Comparison of ENCODE assay signal across 9 cellular contexts in genomic region chr3:178434206-178434805, GRCh38.
A peak's percentile ranks its signal among the peaks of the same experiment; 100 is the strongest.
DNase-seq lines count a peak whose midpoint lies in the region; ATAC-seq and TF ChIP-seq lines count a peak whose summit lies in the region.
"Had no signal": no experiment of that assay in that cellular context is flagged by ENCODE, and none has a peak within 500 bp of the region (broad histone marks: within the 10 kb centered on the region; RNA-seq: fewer than 3 reads in every experiment).

No MANE protein-coding gene starts in this region.

- H3K9me3 ChIP-seq in uterus (no peaks in the 10 kb centered on the region), ascending aorta (no peaks in the 10 kb centered on the region)
- H3K9me3 ChIP-seq: adrenal gland had no signal

- H3K36me3 ChIP-seq in uterus (no peaks in the 10 kb centered on the region), ascending aorta (no peaks in the 10 kb centered on the region)
- H3K36me3 ChIP-seq: adrenal gland had no signal

- H3K4me3 ChIP-seq in epithelial cell of proximal tubule (ENCODE audit: low read depth, low read length) = no peak overlapping the region
- no peak overlapping the region for H3K4me3 ChIP-seq in uterus
- no peak overlapping the region for H3K4me3 ChIP-seq in ascending aorta
- H3K4me3 ChIP-seq: adrenal gland had no signal

- no peak for TF ChIP-seq POLR2A in uterus (IDR thresholded peaks at IDR 0.05)

- TF ChIP-seq CTCF in epithelial cell of proximal tubule (conservative IDR thresholded peaks at IDR 0.05; ENCODE audit: low read depth, low read length) (peak; percentile 54), uterus (IDR thresholded peaks at IDR 0.05) (no peak), ascending aorta (IDR thresholded peaks at IDR 0.05) (no peak)

- no peaks in the 10 kb centered on the region for H3K27me3 ChIP-seq in uterus
- H3K27me3 ChIP-seq in ascending aorta = no peaks in the 10 kb centered on the region
- H3K27me3 ChIP-seq: adrenal gland had no signal

- H3K4me1 ChIP-seq in uterus (no peaks in the 10 kb centered on the region), ascending aorta (no peaks in the 10 kb centered on the region)
- H3K4me1 ChIP-seq: adrenal gland had no signal

- DNase-seq in Right ventricle myocardium superior (no peak), cardiac septum (ENCODE audit: low spot score) (no peak), NCI-H748 (lab: John Stamatoyannopoulos, UW; ENCODE audit: unreplicated experiment) (peak; percentile 43), epithelial cell of proximal tubule (ENCODE audit: low read depth) (no peak), uterus (no peak), ascending aorta (ENCODE audit: low spot score in 2 of 2) (no peak), NCI-H1930 (lab: John Stamatoyannopoulos, UW) (no peak)
- DNase-seq in stimulated activated CD4-positive, alpha-beta T cell treated with anti-CD3 and anti-CD28 coated beads, Interleukin-2, amount 100 ng/mL, for 24 hours = no peak
- DNase-seq: adrenal gland had no signal

- ATAC-seq in Right ventricle myocardium superior (ENCODE audit: poor library complexity) = peak; percentile 50

- intact Hi-C loops in Right ventricle myocardium superior (cut with DNase I) (no loop called here), cardiac septum (cut with DNase I) (no loop called here), uterus (cut with DNase I; ENCODE audit: low total_unique reads) (no loop called here), ascending aorta (cut with DNase I) (no loop called here)

- no peak overlapping the region for H3K27ac ChIP-seq in uterus
- H3K27ac ChIP-seq in ascending aorta = no peak overlapping the region
- H3K27ac ChIP-seq: adrenal gland had no signal
